32 cellular contexts compared by ENCODE assay signal in genomic region chr20:17488916-17489600, GRCh38. TPM values are rescaled to one million over a fixed set of nuclear protein-coding genes. Genes with fewer than 3 reads are reported as not detected.
"Had no signal": no experiment of that assay in that cellular context is flagged by ENCODE, and none has a peak within 500 bp of the region (broad histone marks: within the 10 kb centered on the region; RNA-seq: fewer than 3 reads in every experiment).

No MANE protein-coding gene starts in this region.

- H3K9me3 ChIP-seq: esophagus squamous epithelium, gastroesophageal sphincter had no signal

- H3K27ac Mint-ChIP-seq: activated B cell treated with CpG ODN at 0.5 μM for 24 hours; activated CD8-positive, alpha-beta T cell treated with anti-CD3 and anti-CD28 coated beads for 36 hours; activated naive CD8-positive, alpha-beta T cell; activated T-helper 1 cell treated with anti-CD3 and anti-CD28 coated beads, Interleukin-12 subunit alpha, Interleukin-12 subunit beta, Interleukin-2, Interleukin-4 antibody, amounts not matched to agents 30 ng/mL and 10 ng/mL and 1 ng/mL, durations not matched to agents 14 hours and 24 hours and 36 hours; activated T-helper 2 cell treated with anti-CD3 and anti-CD28 coated beads, Interferon-gamma antibody, Interleukin-2, Interleukin-4, amounts not matched to agents 10 μg/mL and 5 μg/mL and 100 μg/mL, durations not matched to agents 14 hours and 24 hours and 36 hours; effector memory CD8-positive, alpha-beta T cell; T-helper 17 cell; T-helper 2 cell treated with Interferon-gamma antibody and Interleukin-4, amounts not matched to agents 5 μg/mL and 100 μg/mL, for 36 hours had no signal

- H3K36me3 Mint-ChIP-seq: activated naive CD8-positive, alpha-beta T cell had no signal

- H3K27me3 ChIP-seq: brain microvascular endothelial cell, gastroesophageal sphincter, hepatocyte had no signal

- H3K9me3 Mint-ChIP-seq: activated B cell treated with CpG ODN at 0.5 μM for 24 hours; activated CD8-positive, alpha-beta T cell treated with anti-CD3 and anti-CD28 coated beads for 36 hours; activated T-helper 1 cell treated with anti-CD3 and anti-CD28 coated beads, Interleukin-12 subunit alpha, Interleukin-12 subunit beta, Interleukin-2, Interleukin-4 antibody, amounts not matched to agents 30 ng/mL and 10 ng/mL and 1 ng/mL, durations not matched to agents 14 hours and 24 hours and 36 hours; activated T-helper 2 cell treated with anti-CD3 and anti-CD28 coated beads, Interferon-gamma antibody, Interleukin-2, Interleukin-4, amounts not matched to agents 10 μg/mL and 5 μg/mL and 100 μg/mL, durations not matched to agents 14 hours and 24 hours and 36 hours; central memory CD8-positive, alpha-beta T cell; effector memory CD8-positive, alpha-beta T cell; T-helper 2 cell treated with Interferon-gamma antibody and Interleukin-4, amounts not matched to agents 5 μg/mL and 100 μg/mL, for 36 hours had no signal

- H3K4me1 Mint-ChIP-seq: activated B cell treated with CpG ODN at 0.5 μM for 24 hours; central memory CD8-positive, alpha-beta T cell had no signal

- H3K36me3 ChIP-seq: brain microvascular endothelial cell, esophagus squamous epithelium, gastroesophageal sphincter, heart right ventricle, WERI-Rb-1 had no signal

- H3K27ac ChIP-seq: brain microvascular endothelial cell, epithelial cell of prostate, esophagus squamous epithelium, gastroesophageal sphincter, heart right ventricle, hepatocyte, WERI-Rb-1 had no signal

- DNase-seq: activated B cell treated with CpG ODN at 0.5 μM for 24 hours; activated CD4-positive, alpha-beta T cell treated with anti-CD3 and anti-CD28 coated beads for 48 hours; activated CD4-positive, alpha-beta T cell treated with anti-CD3 and anti-CD28 coated beads, Interleukin-2, amount 50 U/mL, for 1 hour; activated CD4-positive, alpha-beta T cell treated with anti-CD3 and anti-CD28 coated beads, Interleukin-2, amount 50 U/mL, for 48 hours; activated CD8-positive, alpha-beta T cell treated with anti-CD3 and anti-CD28 coated beads for 36 hours; activated gamma-delta T cell treated with Interleukin-2 at 50 U/mL for 16 hours; activated naive CD4-positive, alpha-beta T cell treated with anti-CD3 and anti-CD28 coated beads, Interleukin-2, amount 50 U/mL, for 16 hours; activated naive CD4-positive, alpha-beta T cell treated with Interleukin-2 at 50 U/mL for 16 hours; activated T-cell treated with anti-CD3 and anti-CD28 coated beads, Interleukin-2, amount 50 U/mL, for 1 hour; activated T-cell treated with anti-CD3 and anti-CD28 coated beads, Interleukin-2, amount 50 U/mL, for 48 hours; amniotic stem cell; anterior cingulate cortex; brain microvascular endothelial cell; cortex of kidney; dermis blood vessel endothelial cell; effector CD4-positive, alpha-beta T cell; effector memory CD8-positive, alpha-beta T cell; esophagus squamous epithelium; foreskin melanocyte; heart right ventricle; T-helper 1 cell; T-helper 17 cell; T1000; WERI-Rb-1 had no signal

- H3K4me1 ChIP-seq: esophagus squamous epithelium, gastroesophageal sphincter, heart right ventricle had no signal

- H3K4me3 Mint-ChIP-seq: activated B cell treated with CpG ODN at 0.5 μM for 24 hours; activated CD8-positive, alpha-beta T cell treated with anti-CD3 and anti-CD28 coated beads for 36 hours; activated naive CD8-positive, alpha-beta T cell; activated T-helper 1 cell treated with anti-CD3 and anti-CD28 coated beads, Interleukin-12 subunit alpha, Interleukin-12 subunit beta, Interleukin-2, Interleukin-4 antibody, amounts not matched to agents 30 ng/mL and 10 ng/mL and 1 ng/mL, durations not matched to agents 14 hours and 24 hours and 36 hours; central memory CD8-positive, alpha-beta T cell; effector memory CD8-positive, alpha-beta T cell; T-helper 17 cell; T-helper 2 cell treated with Interferon-gamma antibody and Interleukin-4, amounts not matched to agents 5 μg/mL and 100 μg/mL, for 36 hours had no signal

- H3K4me3 ChIP-seq: esophagus squamous epithelium, gastroesophageal sphincter, heart right ventricle, hepatocyte had no signal

RNA-seq across cellular contexts. Expression of gene BFSP1, which starts 42.1 kb away (rescaled TPM):
- total RNA-seq: activated B cell treated with CpG ODN at 0.5 μM for 24 hours had no signal
